In the genomic region with DNA sequence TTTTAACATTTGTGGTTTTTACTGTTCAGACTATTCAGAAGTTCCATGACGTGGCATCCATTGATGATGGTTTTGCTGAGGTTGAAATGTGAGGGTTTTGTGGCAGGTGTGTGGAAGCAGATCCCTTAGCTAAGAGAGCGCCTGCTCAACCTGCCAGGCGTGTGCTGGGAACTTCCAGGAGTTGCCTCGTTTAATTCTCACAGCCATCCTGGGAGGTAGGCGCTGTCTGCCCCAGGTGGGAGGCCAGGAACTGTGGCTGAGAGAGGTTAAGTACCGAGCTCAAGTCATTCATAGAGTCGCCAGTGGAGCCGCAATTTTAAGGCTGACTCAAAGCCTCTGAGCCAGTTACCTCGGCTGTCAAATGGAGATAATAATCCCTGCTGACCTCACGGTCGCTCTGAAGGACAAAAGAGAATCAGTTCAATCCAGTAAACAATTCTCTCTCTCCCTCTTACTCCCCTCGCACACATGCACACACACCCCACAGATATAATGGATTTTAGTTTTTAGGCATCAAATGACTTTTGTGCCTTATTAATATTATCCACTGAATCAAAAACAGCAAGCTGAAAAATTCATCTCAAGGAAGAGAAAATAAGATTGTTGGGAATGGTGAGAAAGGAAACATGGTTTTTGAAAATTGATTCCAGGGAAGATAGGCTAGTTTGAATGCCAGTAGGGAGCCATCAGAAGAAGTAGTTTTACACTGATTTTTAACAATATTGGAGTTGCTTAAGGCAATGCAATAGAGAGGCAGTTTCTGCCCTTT, we compare ENCODE assay signal across 1 cellular context.
TF ChIP-seq lines count a peak whose summit lies in the region.

No MANE protein-coding gene starts in this region.

TF ChIP-seq in HepG2, 621 proteins besides CTCF, POLR2A, EP300 and RAD21 (continued from another document):
- TF ChIP-seq SOX5 (CRISPR knock-in tag; IDR thresholded peaks at IDR 0.05; ENCODE audit: borderline replicate concordance) = peak; percentile 44; the same call in 1 of the 2 replicates
- TF ChIP-seq ZBTB38 (CRISPR knock-in tag; IDR thresholded peaks at IDR 0.05) = peak; percentile 91
- TF ChIP-seq GATAD2A (CRISPR knock-in tag; IDR thresholded peaks at IDR 0.05) = peak; percentile 18; the same call in 1 of the 2 replicates
- no peak for TF ChIP-seq SOX6 (IDR thresholded peaks at IDR 0.05)
- peak; percentile 40; the same call in 1 of the 2 replicates for TF ChIP-seq SOX6 (CRISPR knock-in tag; IDR thresholded peaks at IDR 0.05)
- no peak for TF ChIP-seq ATF7-NPFF (CRISPR knock-in tag; IDR thresholded peaks at IDR 0.05; ENCODE audit: low read depth)
- TF ChIP-seq, protein P1, sequence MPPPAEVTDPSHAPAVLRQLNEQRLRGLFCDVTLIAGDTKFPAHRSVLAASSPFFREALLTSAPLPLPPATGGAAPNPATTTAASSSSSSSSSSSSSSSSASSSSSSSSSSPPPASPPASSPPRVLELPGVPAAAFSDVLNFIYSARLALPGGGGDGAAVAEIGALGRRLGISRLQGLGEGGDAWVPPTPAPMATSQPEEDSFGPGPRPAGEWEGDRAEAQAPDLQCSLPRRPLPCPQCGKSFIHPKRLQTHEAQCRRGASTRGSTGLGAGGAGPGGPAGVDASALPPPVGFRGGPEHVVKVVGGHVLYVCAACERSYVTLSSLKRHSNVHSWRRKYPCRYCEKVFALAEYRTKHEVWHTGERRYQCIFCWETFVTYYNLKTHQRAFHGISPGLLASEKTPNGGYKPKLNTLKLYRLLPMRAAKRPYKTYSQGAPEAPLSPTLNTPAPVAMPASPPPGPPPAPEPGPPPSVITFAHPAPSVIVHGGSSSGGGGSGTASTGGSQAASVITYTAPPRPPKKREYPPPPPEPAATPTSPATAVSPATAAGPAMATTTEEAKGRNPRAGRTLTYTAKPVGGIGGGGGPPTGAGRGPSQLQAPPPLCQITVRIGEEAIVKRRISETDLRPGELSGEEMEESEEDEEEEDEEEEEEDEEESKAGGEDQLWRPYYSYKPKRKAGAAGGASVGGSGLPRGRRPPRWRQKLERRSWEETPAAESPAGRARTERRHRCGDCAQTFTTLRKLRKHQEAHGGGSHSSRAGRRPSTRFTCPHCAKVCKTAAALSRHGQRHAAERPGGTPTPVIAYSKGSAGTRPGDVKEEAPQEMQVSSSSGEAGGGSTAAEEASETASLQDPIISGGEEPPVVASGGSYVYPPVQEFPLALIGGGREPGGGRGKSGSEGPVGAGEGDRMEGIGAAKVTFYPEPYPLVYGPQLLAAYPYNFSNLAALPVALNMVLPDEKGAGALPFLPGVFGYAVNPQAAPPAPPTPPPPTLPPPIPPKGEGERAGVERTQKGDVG (CRISPR knock-in tag; IDR thresholded peaks at IDR 0.05; ENCODE audit: borderline replicate concordance) = peak; percentile 94; the same call in 1 of the 2 replicates
- TF ChIP-seq SALL1 (CRISPR knock-in tag; IDR thresholded peaks at IDR 0.05) = peak; percentile 32; the same call in 1 of the 2 replicates
- no peak for TF ChIP-seq KMT2A (CRISPR knock-in tag; IDR thresholded peaks at IDR 0.05)
- TF ChIP-seq NFRKB (IDR thresholded peaks at IDR 0.05) = no peak
- TF ChIP-seq, protein P2, sequence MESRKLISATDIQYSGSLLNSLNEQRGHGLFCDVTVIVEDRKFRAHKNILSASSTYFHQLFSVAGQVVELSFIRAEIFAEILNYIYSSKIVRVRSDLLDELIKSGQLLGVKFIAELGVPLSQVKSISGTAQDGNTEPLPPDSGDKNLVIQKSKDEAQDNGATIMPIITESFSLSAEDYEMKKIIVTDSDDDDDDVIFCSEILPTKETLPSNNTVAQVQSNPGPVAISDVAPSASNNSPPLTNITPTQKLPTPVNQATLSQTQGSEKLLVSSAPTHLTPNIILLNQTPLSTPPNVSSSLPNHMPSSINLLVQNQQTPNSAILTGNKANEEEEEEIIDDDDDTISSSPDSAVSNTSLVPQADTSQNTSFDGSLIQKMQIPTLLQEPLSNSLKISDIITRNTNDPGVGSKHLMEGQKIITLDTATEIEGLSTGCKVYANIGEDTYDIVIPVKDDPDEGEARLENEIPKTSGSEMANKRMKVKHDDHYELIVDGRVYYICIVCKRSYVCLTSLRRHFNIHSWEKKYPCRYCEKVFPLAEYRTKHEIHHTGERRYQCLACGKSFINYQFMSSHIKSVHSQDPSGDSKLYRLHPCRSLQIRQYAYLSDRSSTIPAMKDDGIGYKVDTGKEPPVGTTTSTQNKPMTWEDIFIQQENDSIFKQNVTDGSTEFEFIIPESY (CRISPR knock-in tag; IDR thresholded peaks at IDR 0.05) = peak; percentile 67; the same call in 1 of the 2 replicates
- TF ChIP-seq ZNF224 (CRISPR knock-in tag; IDR thresholded peaks at IDR 0.05) = no peak
- peak; percentile 48; the same call in 1 of the 2 replicates for TF ChIP-seq ESRRA (CRISPR knock-in tag; IDR thresholded peaks at IDR 0.05; ENCODE audit: low read depth)
